In the genomic region with DNA sequence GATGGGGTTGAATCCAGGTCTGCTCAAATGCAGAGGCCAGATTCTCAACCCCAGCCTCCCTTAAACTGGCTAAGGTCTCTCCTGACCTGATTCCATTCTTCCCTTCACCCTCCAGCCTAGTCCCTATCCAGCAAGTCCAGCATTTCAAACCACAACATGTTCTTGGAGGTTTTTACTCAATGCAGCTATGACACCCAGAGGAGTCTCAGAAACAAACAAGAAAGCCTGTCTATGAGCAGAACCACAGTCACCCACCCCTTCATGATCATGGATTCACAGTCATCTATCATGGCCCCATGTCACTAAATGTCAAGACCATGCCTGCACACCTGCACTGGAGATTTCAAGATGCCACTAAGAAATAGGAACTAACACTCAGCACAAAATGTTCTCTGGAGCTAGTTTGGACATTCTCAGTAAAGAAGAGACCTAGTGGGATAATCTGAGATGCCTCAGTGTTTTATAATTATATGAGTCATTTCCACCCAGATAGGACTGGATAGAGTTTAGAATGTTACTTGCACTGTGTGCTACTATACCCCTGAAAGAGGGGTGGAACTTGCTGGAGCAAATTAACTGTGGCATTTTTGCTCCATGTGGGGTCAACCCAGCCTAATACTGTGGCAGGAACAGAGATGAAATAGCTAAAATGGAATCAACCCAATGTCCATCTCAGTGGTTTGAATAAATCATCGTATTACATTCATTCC, we compare ENCODE assay signal across 22 cellular contexts. TPM values are rescaled to one million over a fixed set of nuclear protein-coding genes. Genes with fewer than 3 reads are reported as not detected.
A peak's percentile ranks its signal among the peaks of the same experiment; 100 is the strongest.
DNase-seq lines count a peak whose midpoint lies in the region; ATAC-seq and TF ChIP-seq lines count a peak whose summit lies in the region.
"Had no signal": no experiment of that assay in that cellular context is flagged by ENCODE, and none has a peak within 500 bp of the region (broad histone marks: within the 10 kb centered on the region; RNA-seq: fewer than 3 reads in every experiment).

No MANE protein-coding gene starts in this region.

- in situ Hi-C loops in mammary epithelial cell (cut with MboI; ENCODE audit: low sequenced_read_pairs in 2 of 2), result no loop called here

- BruUV-seq in mammary epithelial cell (replicated peaks; lab: Mats Ljungman, UMichigan), result no TSS peak

- no peak overlapping the region for H2AFZ ChIP-seq in mammary epithelial cell (ENCODE audit: low read depth, low read length)
- H2AFZ ChIP-seq: PC-9 had no signal

- H3K9me3 ChIP-seq in mammary epithelial cell (replicated peaks; ENCODE audit: insufficient read depth, low read length) (no peaks in the 10 kb centered on the region), breast epithelium (no peaks in the 10 kb centered on the region)

- DNase-seq in mammary epithelial cell, result peak; percentile 29
- DNase-seq in breast epithelium (ENCODE audit: low spot score in 2 of 2), result no peak
- DNase-seq in amniotic epithelial cell (ENCODE audit: low read depth), result peak; percentile 55
- DNase-seq in fibroblast of the aortic adventitia (ENCODE audit: low read depth), result peak; percentile 11
- no peak for DNase-seq in NCI-H345 (lab: John Stamatoyannopoulos, UW)
- DNase-seq in NCI-H1092 (lab: John Stamatoyannopoulos, UW), result no peak
- DNase-seq: COR-L47, KBM-7, NCI-H1048, NCI-H1694, NCI-H446 treated with DMSO at 0.1 percent for 48 hours, NCI-H774, PC-9, T-cell had no signal

- dilution Hi-C loops in mammary epithelial cell (cut with HindIII; ENCODE audit: low sequenced_read_pairs), result no loop called here

- H3K79me2 ChIP-seq in mammary epithelial cell (ENCODE audit: insufficient read depth, low read length), result no peaks in the 10 kb centered on the region

- no peak for ATAC-seq in HG02840 (IDR thresholded peaks at IDR 0.05; ENCODE audit: low FRiP score, unreplicated experiment)
- ATAC-seq in HG02870 (IDR thresholded peaks at IDR 0.05; ENCODE audit: unreplicated experiment), result no peak
- ATAC-seq: T-cell had no signal

- 100% methylated on average over 1 of the region's 1 CpG for WGBS in mammary epithelial cell (ENCODE audit: low coverage, missing lambda C conversion rate)

- intact Hi-C loops in mammary epithelial cell (cut with micrococcal nuclease), result no loop called here
- intact Hi-C loops in breast epithelium (cut with DNase I; ENCODE audit: low total_unique reads), result no loop called here

- TF ChIP-seq CTCF in mammary epithelial cell (conservative IDR thresholded peaks at IDR 0.05 in 1 of 2, IDR thresholded peaks at IDR 0.05 in 1 of 2; ENCODE audit: extremely low read depth in 1 of 2, insufficient read depth in 1 of 2, low read depth in 1 of 2, low read length in 2 of 2), result no peak
- TF ChIP-seq CTCF in breast epithelium (IDR thresholded peaks at IDR 0.05), result no peak
- no peak for TF ChIP-seq CTCF in fibroblast of the aortic adventitia (IDR thresholded peaks at IDR 0.05; ENCODE audit: insufficient read depth, low read length)

- no peak overlapping the region for H3K4me3 ChIP-seq in mammary epithelial cell (replicated peaks in 1 of 3; ENCODE audit: insufficient read depth in 1 of 3, low read depth in 2 of 3, low read length in 3 of 3)
- no peak overlapping the region for H3K4me3 ChIP-seq in breast epithelium
- no peak overlapping the region for H3K4me3 ChIP-seq in fibroblast of the aortic adventitia (ENCODE audit: low read depth, low read length)
- H3K4me3 ChIP-seq: PC-9, SK-N-MC had no signal

- H3K27me3 ChIP-seq in mammary epithelial cell (ENCODE audit: insufficient read depth, low read length), result no peaks in the 10 kb centered on the region
- H3K27me3 ChIP-seq in breast epithelium, result no peaks in the 10 kb centered on the region

- TF ChIP-seq POLR2A in breast epithelium (IDR thresholded peaks at IDR 0.05), result no peak

- no peak overlapping the region for H3K27ac ChIP-seq in mammary epithelial cell (ENCODE audit: insufficient read depth, low read depth, low read length)
- no peak overlapping the region for H3K27ac ChIP-seq in breast epithelium
- H3K27ac ChIP-seq: 22Rv1, C4-2B, HL-60, PC-9, SK-N-MC had no signal

- H4K20me1 ChIP-seq in mammary epithelial cell (ENCODE audit: insufficient read depth, low read length), result no peaks in the 10 kb centered on the region

- no peak overlapping the region for H3K4me2 ChIP-seq in mammary epithelial cell (ENCODE audit: insufficient read depth, low read depth, low read length)
- H3K4me2 ChIP-seq: PC-9 had no signal

- CTCF ChIA-PET in mammary epithelial cell (lab: Charles Lee; ENCODE audit: low non-redundant PET), result no interaction called here

- H3K36me3 ChIP-seq in mammary epithelial cell (ENCODE audit: insufficient read depth, low read length) (no peaks in the 10 kb centered on the region), breast epithelium (no peaks in the 10 kb centered on the region)

- no peaks in the 10 kb centered on the region for H3K4me1 ChIP-seq in mammary epithelial cell (ENCODE audit: insufficient read depth, low read length)
- no peaks in the 10 kb centered on the region for H3K4me1 ChIP-seq in breast epithelium

- no peak overlapping the region for H3K9ac ChIP-seq in mammary epithelial cell (ENCODE audit: insufficient read depth, low read length)

RNA-seq across cellular contexts. Expression of gene METTL22, which starts 9.5 kb away (rescaled TPM):
- total RNA-seq in mammary epithelial cell (10 to 100 TPM; 35.2 to 40.9 TPM), breast epithelium (10 to 100 TPM; 26.9 to 36.1 (median 27.4) TPM), fibroblast of the aortic adventitia (ENCODE audit: low replicate concordance) (21.7 and 59.1 TPM in 2 replicates)
- polyA plus RNA-seq in mammary epithelial cell, result 21.2 TPM
- polyA minus RNA-seq in mammary epithelial cell, result 19.6 TPM

RNA-seq across cellular contexts. Expression of gene TMEM114, which starts 21.7 kb away (rescaled TPM):
- total RNA-seq in mammary epithelial cell (not detected), breast epithelium (not detected), fibroblast of the aortic adventitia (ENCODE audit: low replicate concordance) (not detected in 2 replicates)
- not detected for polyA plus RNA-seq in mammary epithelial cell
- not detected for polyA minus RNA-seq in mammary epithelial cell
- total RNA-seq: H4, M059J, PC-9, T-cell had no signal

Comparison
In these comparisons a context has a peak if more than half of its experiments do, and no peak if none do; other contexts are left out.
1. DNase-seq: peak in mammary epithelial cell (single experiment), amniotic epithelial cell (single experiment) and fibroblast of the aortic adventitia (single experiment); none in breast epithelium (0 of 2), NCI-H345 (single experiment) and NCI-H1092 (single experiment).